29 cellular contexts compared by ENCODE assay signal in genomic region chr5:56979968-56980367, GRCh38.
"Had no signal": no experiment of that assay in that cellular context is flagged by ENCODE, and none has a peak within 500 bp of the region (broad histone marks: within the 10 kb centered on the region; RNA-seq: fewer than 3 reads in every experiment).

No MANE protein-coding gene starts in this region.

- H3K27me3 ChIP-seq: adrenal gland, body of pancreas, esophagus muscularis mucosa, gastrocnemius medialis had no signal

- H3K9me3 Mint-ChIP-seq: activated CD4-positive, alpha-beta T cell treated with anti-CD3 and anti-CD28 coated beads, Interleukin-2, amount 10 ng/mL, durations not matched to agents 7 days and 5 days; activated naive CD4-positive, alpha-beta T cell treated with anti-CD3 and anti-CD28 coated beads, Interleukin-2, amount 50 U/mL, for 24 hours; activated naive CD8-positive, alpha-beta T cell treated with anti-CD3 and anti-CD28 coated beads for 36 hours; activated naive CD8-positive, alpha-beta T cell treated with anti-CD3 and anti-CD28 coated beads, Interleukin-2, amount 50 U/mL, for 24 hours; activated T-cell treated with anti-CD3 and anti-CD28 coated beads, Interleukin-2, amount 50 U/mL, for 24 hours; activated T-cell treated with anti-CD3 and anti-CD28 coated beads, Interleukin-2, amount 50 U/mL, for 72 hours; effector memory CD8-positive, alpha-beta T cell had no signal

- H3K9me3 ChIP-seq: adrenal gland, body of pancreas, esophagus muscularis mucosa, gastrocnemius medialis, heart right ventricle had no signal

- H3K36me3 Mint-ChIP-seq: activated naive CD4-positive, alpha-beta T cell treated with anti-CD3 and anti-CD28 coated beads, Interleukin-2, amount 50 U/mL, for 24 hours; activated naive CD8-positive, alpha-beta T cell treated with anti-CD3 and anti-CD28 coated beads for 36 hours had no signal

- H3K4me1 Mint-ChIP-seq: T-helper 17 cell had no signal

- H3K27ac ChIP-seq: adrenal gland, body of pancreas, esophagus muscularis mucosa, foreskin keratinocyte, gastrocnemius medialis, heart right ventricle had no signal

- H3K4me3 Mint-ChIP-seq: activated CD4-positive, alpha-beta memory T cell treated with anti-CD3 and anti-CD28 coated beads, Interleukin-2, amount 10 ng/mL, durations not matched to agents 7 days and 5 days; activated CD4-positive, alpha-beta T cell treated with anti-CD3 and anti-CD28 coated beads, Interleukin-2, amount 10 ng/mL, durations not matched to agents 7 days and 5 days; activated naive CD4-positive, alpha-beta T cell treated with anti-CD3 and anti-CD28 coated beads, Interleukin-2, amount 50 U/mL, for 24 hours; activated naive CD8-positive, alpha-beta T cell treated with anti-CD3 and anti-CD28 coated beads for 36 hours; activated naive CD8-positive, alpha-beta T cell treated with anti-CD3 and anti-CD28 coated beads, Interleukin-2, amount 50 U/mL, for 24 hours; activated T-cell treated with anti-CD3 and anti-CD28 coated beads, Interleukin-2, amount 50 U/mL, for 24 hours; effector memory CD8-positive, alpha-beta T cell; T-helper 17 cell had no signal

- DNase-seq: activated CD4-positive, alpha-beta memory T cell treated with anti-CD3 and anti-CD28 coated beads, Interleukin-2, amount 10 ng/mL, durations not matched to agents 7 days and 5 days; activated CD4-positive, alpha-beta T cell treated with anti-CD3 and anti-CD28 coated beads for 1 hour; activated CD4-positive, alpha-beta T cell treated with anti-CD3 and anti-CD28 coated beads for 4 hours; activated CD4-positive, alpha-beta T cell treated with anti-CD3 and anti-CD28 coated beads, Interleukin-2, amount 10 ng/mL, durations not matched to agents 7 days and 5 days; activated CD4-positive, alpha-beta T cell treated with anti-CD3 and anti-CD28 coated beads, Interleukin-2, amount 50 U/mL, for 4 hours; activated CD8-positive, alpha-beta memory T cell treated with anti-CD3 and anti-CD28 coated beads, Interleukin-2, amount 50 U/mL, for 48 hours; activated gamma-delta T cell; activated naive CD4-positive, alpha-beta T cell treated with Interleukin-2 at 50 U/mL for 16 hours; activated naive CD8-positive, alpha-beta T cell treated with anti-CD3 and anti-CD28 coated beads for 36 hours; activated naive CD8-positive, alpha-beta T cell treated with anti-CD3 and anti-CD28 coated beads, Interleukin-2, amount 50 U/mL, for 24 hours; activated T-cell treated with anti-CD3 and anti-CD28 coated beads for 4 hours; activated T-cell treated with anti-CD3 and anti-CD28 coated beads, Interleukin-2, amount 50 U/mL, for 24 hours; activated T-cell treated with anti-CD3 and anti-CD28 coated beads, Interleukin-2, amount 50 U/mL, for 72 hours; adrenal gland; amygdala; aorta; body of pancreas; caudate nucleus; cortex of kidney; dermis blood vessel endothelial cell; effector CD4-positive, alpha-beta T cell; effector memory CD8-positive, alpha-beta T cell; foreskin keratinocyte; gastrocnemius medialis; heart right ventricle; T-helper 1 cell; T-helper 17 cell had no signal

- H3K4me1 ChIP-seq: adrenal gland, body of pancreas, esophagus muscularis mucosa, foreskin keratinocyte, gastrocnemius medialis, heart right ventricle had no signal

- H3K27ac Mint-ChIP-seq: activated CD4-positive, alpha-beta memory T cell treated with anti-CD3 and anti-CD28 coated beads, Interleukin-2, amount 10 ng/mL, durations not matched to agents 7 days and 5 days; activated CD4-positive, alpha-beta T cell treated with anti-CD3 and anti-CD28 coated beads, Interleukin-2, amount 10 ng/mL, durations not matched to agents 7 days and 5 days; activated naive CD4-positive, alpha-beta T cell treated with anti-CD3 and anti-CD28 coated beads, Interleukin-2, amount 50 U/mL, for 24 hours; activated naive CD8-positive, alpha-beta T cell treated with anti-CD3 and anti-CD28 coated beads for 36 hours; activated naive CD8-positive, alpha-beta T cell treated with anti-CD3 and anti-CD28 coated beads, Interleukin-2, amount 50 U/mL, for 24 hours; activated T-cell treated with anti-CD3 and anti-CD28 coated beads, Interleukin-2, amount 50 U/mL, for 24 hours; activated T-cell treated with anti-CD3 and anti-CD28 coated beads, Interleukin-2, amount 50 U/mL, for 72 hours; effector memory CD8-positive, alpha-beta T cell; T-helper 17 cell had no signal

- H3K27me3 Mint-ChIP-seq: activated naive CD4-positive, alpha-beta T cell treated with anti-CD3 and anti-CD28 coated beads, Interleukin-2, amount 50 U/mL, for 24 hours; activated naive CD8-positive, alpha-beta T cell treated with anti-CD3 and anti-CD28 coated beads, Interleukin-2, amount 50 U/mL, for 24 hours had no signal
